ENCODE assay signal across 8 cellular contexts in genomic region chr4:80073362-80074008, GRCh38. TPM values are rescaled to one million over a fixed set of nuclear protein-coding genes. Genes with fewer than 3 reads are reported as not detected.
DNase-seq lines count a peak whose midpoint lies in the region; ATAC-seq and TF ChIP-seq lines count a peak whose summit lies in the region.

No MANE protein-coding gene starts in this region.

- H3K56ac ChIP-seq in mesendoderm (ENCODE audit: low read length) = peak overlapping the region; percentile 95

- H3K27ac Mint-ChIP-seq in HFFc6 = peak overlapping the region; percentile 80
- peak overlapping the region; percentile 92 for H3K27ac Mint-ChIP-seq in MCF 10A (ENCODE audit: low read depth, unreplicated experiment)

- H3K4me1 ChIP-seq in mesendoderm (ENCODE audit: control insufficient read depth, low read depth, low read length) = no peaks in the 10 kb centered on the region

- no peak overlapping the region for H2BK5ac ChIP-seq in mesendoderm (ENCODE audit: low read length)

- no TSS peak for BruUV-seq in MCF 10A (replicated peaks; lab: Mats Ljungman, UMichigan)

- H3K27me3 ChIP-seq in mesendoderm (ENCODE audit: insufficient read depth, low read length, poor library complexity) = no peaks in the 10 kb centered on the region

- no peaks in the 10 kb centered on the region for H3K36me3 ChIP-seq in mesendoderm (ENCODE audit: control insufficient read depth, insufficient read depth, low read length)

- no peak overlapping the region for H3K23ac ChIP-seq in mesendoderm (ENCODE audit: low read length)

- WGBS in mesendoderm (ENCODE audit: extremely low coverage, insufficient coverage, low lambda C conversion rate) = no CpG with 5 or more reads among the region's 6 CpGs

- H3K79me1 ChIP-seq in mesendoderm (ENCODE audit: low read length) = no peaks in the 10 kb centered on the region

- intact Hi-C loops in MCF 10A (cut with micrococcal nuclease) = loop anchor here (1.0 to 10.0 kb wide), 5 partner anchors 54 to 499 kb away; no protein-coding TSS in a partner anchor

- H3K9ac ChIP-seq in mesendoderm (ENCODE audit: low read length) = peak overlapping the region; percentile 83

- CTCF ChIA-PET in MCF 10A (lab: Yijun Ruan, JAX) = interaction anchor here (0.7 to 2.3 kb wide), 12 partner anchors 8 to 1121 kb away, joined by 3 to 10 read pairs (median 4); no protein-coding TSS in a partner anchor

- H3K9me3 Mint-ChIP-seq in HFFc6 = no peaks in the 10 kb centered on the region
- no peaks in the 10 kb centered on the region for H3K9me3 Mint-ChIP-seq in MCF 10A (ENCODE audit: unreplicated experiment)

- peaks cover 25% of the 10 kb centered on the region for H3K36me3 Mint-ChIP-seq in HFFc6 (ENCODE audit: low read depth)
- H3K36me3 Mint-ChIP-seq in MCF 10A (ENCODE audit: insufficient read depth, unreplicated experiment) = no peaks in the 10 kb centered on the region

- H3K4ac ChIP-seq in mesendoderm (ENCODE audit: low read depth, low read length) = peak overlapping the region; percentile 16

- peak overlapping the region; percentile 73 for H3K4me3 ChIP-seq in mesendoderm (ENCODE audit: low read length)

- H2BK15ac ChIP-seq in mesendoderm (replicated peaks; ENCODE audit: low read depth) = no peak overlapping the region

- DNase-seq in HFFc6 = no peak
- peak; percentile 88 to 96 for DNase-seq in NOMO-1 (lab: John Stamatoyannopoulos, UW; ENCODE audit: unreplicated experiment in 2 of 2)
- no peak for DNase-seq in MCF 10A (ENCODE audit: unreplicated experiment)
- no peak for DNase-seq in mesendoderm
- no peak for DNase-seq in globus pallidus (ENCODE audit: low spot score)
- DNase-seq in SW480 (ENCODE audit: low spot score) = no peak
- DNase-seq in omental fat pad (ENCODE audit: low spot score) = no peak

- no peak overlapping the region for H4K5ac ChIP-seq in mesendoderm (ENCODE audit: low read length)

- POLR2A ChIA-PET in MCF 10A (lab: Yijun Ruan, JAX) = interaction anchor here (0.6 to 3.5 kb wide), 22 partner anchors 9 to 1289 kb away, joined by 3 to 31 read pairs (median 4); partner anchors contain the start of genes CFAP299 and PAQR3

- no peak overlapping the region for H2BK120ac ChIP-seq in mesendoderm (ENCODE audit: low read depth, low read length)

- peak; percentile 37 for ATAC-seq in GM18508 (IDR thresholded peaks at IDR 0.05; ENCODE audit: insufficient read depth, unreplicated experiment)
- ATAC-seq in omental fat pad (ENCODE audit: low FRiP score) = no peak

- no peak for TF ChIP-seq CTCF in HFFc6 (IDR thresholded peaks at IDR 0.05)
- TF ChIP-seq CTCF in MCF 10A (IDR thresholded peaks at IDR 0.05; ENCODE audit: unreplicated experiment) = no peak
- no peak for TF ChIP-seq CTCF in omental fat pad (IDR thresholded peaks at IDR 0.05)

- peak overlapping the region; percentile 87 for H3K18ac ChIP-seq in mesendoderm (ENCODE audit: low read length)

- H2AK5ac ChIP-seq in mesendoderm (ENCODE audit: low read length) = no peak overlapping the region

- peak overlapping the region; percentile 0 for H4K8ac ChIP-seq in mesendoderm (ENCODE audit: low read depth, low read length)

- peak overlapping the region; percentile 95 for H3K27ac ChIP-seq in mesendoderm (ENCODE audit: low read depth, low read length)

- H3K79me2 ChIP-seq in mesendoderm (ENCODE audit: control insufficient read depth, insufficient read depth, low read length) = no peaks in the 10 kb centered on the region

- H3K4me1 Mint-ChIP-seq in HFFc6 (ENCODE audit: low read depth) = peaks cover 78% of the 10 kb centered on the region
- peaks cover 40% of the 10 kb centered on the region for H3K4me1 Mint-ChIP-seq in MCF 10A (ENCODE audit: insufficient read depth, unreplicated experiment)

- H3K27me3 Mint-ChIP-seq in HFFc6 (ENCODE audit: insufficient read depth) = no peaks in the 10 kb centered on the region; the same call in 1 of the 2 replicates
- H3K27me3 Mint-ChIP-seq in MCF 10A (ENCODE audit: insufficient read depth, unreplicated experiment) = no peaks in the 10 kb centered on the region

- H3K4me2 ChIP-seq in mesendoderm (ENCODE audit: low read length) = peak overlapping the region; percentile 66

- H3K4me3 Mint-ChIP-seq in HFFc6 (peak overlapping the region; percentile 92), MCF 10A (ENCODE audit: unreplicated experiment) (peak overlapping the region; percentile 98)

RNA-seq across cellular contexts. Expression of gene ANTXR2, which starts 0.5 kb away (rescaled TPM):
- total RNA-seq in HFFc6 (2021; fragmentation: NEBNext Ultra II Directional; extraction: Animal tissue kit (Norgen Biotek cat#: 25700)) = 100 to 1,000 TPM; 137 to 198 (median 144) TPM
- total RNA-seq in MCF 10A (2022) (31.0 and 45.1 TPM in 2 replicates), omental fat pad (100 to 1,000 TPM in 3 of 4 donors, 10 to 100 TPM in 1; 86.7 to 208 (median 139) TPM)
- polyA plus RNA-seq in mesendoderm (2013, experiment 1 of 2) = 3.7 TPM
- 3.3 TPM for polyA plus RNA-seq in mesendoderm (2013, experiment 2 of 2)

Comparison
In these comparisons a context has a peak if more than half of its experiments do, and no peak if none do; other contexts are left out.
1. DNase-seq: peak in NOMO-1 (2 of 2); none in HFFc6 (single experiment), MCF 10A (single experiment), mesendoderm (single experiment), globus pallidus (single experiment), SW480 (single experiment) and omental fat pad (single experiment).